Comparison of ENCODE assay signal across 20 cellular contexts in genomic region chr7:6278749-6279310, GRCh38. TPM values are rescaled to one million over a fixed set of nuclear protein-coding genes. Genes with fewer than 3 reads are reported as not detected.
DNase-seq lines count a peak whose midpoint lies in the region; ATAC-seq and TF ChIP-seq lines count a peak whose summit lies in the region.
"Had no signal": no experiment of that assay in that cellular context is flagged by ENCODE, and none has a peak within 500 bp of the region (broad histone marks: within the 10 kb centered on the region; RNA-seq: fewer than 3 reads in every experiment).

No MANE protein-coding gene starts in this region.

- no peaks in the 10 kb centered on the region for H3K27me3 ChIP-seq in RWPE2 (ENCODE audit: insufficient read depth, poor library complexity, severe bottlenecking)
- no peaks in the 10 kb centered on the region for H3K27me3 ChIP-seq in sigmoid colon
- H3K27me3 ChIP-seq: MG63, SJCRH30 had no signal

- no peak for ATAC-seq in RWPE2 (ENCODE audit: low read depth)
- ATAC-seq in GM18498 (IDR thresholded peaks at IDR 0.05; ENCODE audit: unreplicated experiment), result no peak
- no peak for ATAC-seq in HG02981 (IDR thresholded peaks at IDR 0.05; ENCODE audit: unreplicated experiment)

- H3K4me1 ChIP-seq in RWPE2 (ENCODE audit: insufficient read depth, poor library complexity, severe bottlenecking) (peaks cover 25% of the 10 kb centered on the region), sigmoid colon (no peaks in the 10 kb centered on the region)

- no peak overlapping the region for H3K4me3 ChIP-seq in RWPE2 (ENCODE audit: severe bottlenecking)
- no peak overlapping the region for H3K4me3 ChIP-seq in coronary artery
- H3K4me3 ChIP-seq in sigmoid colon, result no peak overlapping the region
- H3K4me3 ChIP-seq: MG63, SJCRH30 had no signal

- H3K27ac ChIP-seq in RWPE2 (ENCODE audit: poor library complexity, severe bottlenecking), result peak overlapping the region; percentile 99
- no peak overlapping the region for H3K27ac ChIP-seq in coronary artery
- no peak overlapping the region for H3K27ac ChIP-seq in sigmoid colon
- H3K27ac ChIP-seq: KMS-11, SJCRH30 had no signal

- intact Hi-C loops in sigmoid colon (cut with DNase I), result no loop called here

- no peak for TF ChIP-seq EP300 in sigmoid colon (IDR thresholded peaks at IDR 0.05)

- no peak for TF ChIP-seq POLR2A in sigmoid colon (IDR thresholded peaks at IDR 0.05)

- 91 to 94% methylated on average over 9 of the region's 9 CpGs for WGBS in sigmoid colon, 2 donors

- H3K9me3 ChIP-seq in RWPE2 (ENCODE audit: severe bottlenecking), result no peaks in the 10 kb centered on the region
- no peaks in the 10 kb centered on the region for H3K9me3 ChIP-seq in sigmoid colon
- H3K9me3 ChIP-seq: Caco-2, MG63, SJCRH30 had no signal

- TF ChIP-seq CTCF in RWPE2 (IDR thresholded peaks at IDR 0.05; ENCODE audit: poor library complexity, severe bottlenecking) (no peak), coronary artery (IDR thresholded peaks at IDR 0.05) (no peak), sigmoid colon (IDR thresholded peaks at IDR 0.05) (no peak)

- H3K36me3 ChIP-seq in RWPE2 (ENCODE audit: low read depth) (no peaks in the 10 kb centered on the region), sigmoid colon (no peaks in the 10 kb centered on the region)
- H3K36me3 ChIP-seq: MG63, SJCRH30 had no signal

- DNase-seq in Daoy (ENCODE audit: low read depth), result peak; percentile 21
- DNase-seq in RWPE2 (ENCODE audit: low spot score), result no peak
- DNase-seq in coronary artery (ENCODE audit: low spot score), result peak; percentile 24
- DNase-seq in sigmoid colon, result peak; percentile 39
- DNase-seq in foreskin melanocyte, result no peak
- DNase-seq in activated CD4-positive, alpha-beta T cell treated with anti-CD3 and anti-CD28 coated beads, Interleukin-2, amount 50 U/mL, for 48 hours, result no peak
- DNase-seq: ACHN; Caco-2; CD4-positive, CD25-positive, alpha-beta regulatory T cell; DMS153; HCEC 1CT; MG63; NCI-H1092 treated with DMSO at 0.1 percent for 48 hours; NCI-H2227 treated with DMSO at 0.1 percent for 48 hours; NCI-H526; NK-92 treated with Interleukin-12 subunit alpha and Interleukin-12 subunit beta, amount 100 ng/mL, for 24 hours; SJCRH30 had no signal

RNA-seq across cellular contexts. Expression of gene CYTH3, which starts 6.4 kb away (rescaled TPM):
- 8.4 and 10.2 TPM in 2 replicates for total RNA-seq in Daoy (2014; rRNA removed; shearing (Covaris generic))
- total RNA-seq in sigmoid colon, result 10 to 100 TPM; 27.1 to 34.8 (median 29.3) TPM
- polyA plus RNA-seq in sigmoid colon, result 10 to 100 TPM in 1 of 3 donors, 1 to 10 TPM in 2; 6.5 to 10.1 (median 9.0) TPM

Comparison
In these comparisons a context has a peak if more than half of its experiments do, and no peak if none do; other contexts are left out.
1. DNase-seq: peak in Daoy (single experiment), coronary artery (single experiment) and sigmoid colon (single experiment); none in RWPE2 (single experiment), foreskin melanocyte (single experiment) and activated CD4-positive, alpha-beta T cell treated with anti-CD3 and anti-CD28 coated beads, Interleukin-2, amount 50 U/mL, for 48 hours (0 of 2).